Comparison of ENCODE assay signal across 1 cellular context in genomic region chr14:51636109-51636508, GRCh38.
TF ChIP-seq lines count a peak whose summit lies in the region.

No MANE protein-coding gene starts in this region.

TF ChIP-seq in IMR-90, 13 proteins besides CTCF, POLR2A, EP300 and RAD21 (continued from another document):
- TF ChIP-seq SMC3 (IDR thresholded peaks at IDR 0.05; ENCODE audit: low read depth, low read length) (no peak), CHD1 (IDR thresholded peaks at IDR 0.05; ENCODE audit: low read depth, low read length) (no peak), CEBPB (IDR thresholded peaks at IDR 0.05; ENCODE audit: low read depth, low read length) (no peak), MAZ (IDR thresholded peaks at IDR 0.05; ENCODE audit: borderline replicate concordance, low read depth, low read length) (no peak), NFE2L2 (IDR thresholded peaks at IDR 0.05; ENCODE audit: low read depth, low read length) (no peak), MXI1 (IDR thresholded peaks at IDR 0.05; ENCODE audit: borderline replicate concordance, low read depth, low read length) (no peak), BHLHE40 (IDR thresholded peaks at IDR 0.05; ENCODE audit: low read depth, low read length) (no peak), RCOR1 (IDR thresholded peaks at IDR 0.05; ENCODE audit: insufficient replicate concordance, low read length) (no peak), FOS (IDR thresholded peaks at IDR 0.05; ENCODE audit: low read depth, low read length) (no peak), MAFK (IDR thresholded peaks at IDR 0.05; ENCODE audit: low read depth, low read length) (no peak)
- TF ChIP-seq, protein P1, sequence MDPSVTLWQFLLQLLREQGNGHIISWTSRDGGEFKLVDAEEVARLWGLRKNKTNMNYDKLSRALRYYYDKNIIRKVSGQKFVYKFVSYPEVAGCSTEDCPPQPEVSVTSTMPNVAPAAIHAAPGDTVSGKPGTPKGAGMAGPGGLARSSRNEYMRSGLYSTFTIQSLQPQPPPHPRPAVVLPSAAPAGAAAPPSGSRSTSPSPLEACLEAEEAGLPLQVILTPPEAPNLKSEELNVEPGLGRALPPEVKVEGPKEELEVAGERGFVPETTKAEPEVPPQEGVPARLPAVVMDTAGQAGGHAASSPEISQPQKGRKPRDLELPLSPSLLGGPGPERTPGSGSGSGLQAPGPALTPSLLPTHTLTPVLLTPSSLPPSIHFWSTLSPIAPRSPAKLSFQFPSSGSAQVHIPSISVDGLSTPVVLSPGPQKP (IDR thresholded peaks at IDR 0.05; ENCODE audit: borderline replicate concordance, low read depth, low read length): no peak
TF ChIP-seq in IMR-90: peak in this region for 0.
